Comparison of ENCODE assay signal across 7 cellular contexts in the genomic region with DNA sequence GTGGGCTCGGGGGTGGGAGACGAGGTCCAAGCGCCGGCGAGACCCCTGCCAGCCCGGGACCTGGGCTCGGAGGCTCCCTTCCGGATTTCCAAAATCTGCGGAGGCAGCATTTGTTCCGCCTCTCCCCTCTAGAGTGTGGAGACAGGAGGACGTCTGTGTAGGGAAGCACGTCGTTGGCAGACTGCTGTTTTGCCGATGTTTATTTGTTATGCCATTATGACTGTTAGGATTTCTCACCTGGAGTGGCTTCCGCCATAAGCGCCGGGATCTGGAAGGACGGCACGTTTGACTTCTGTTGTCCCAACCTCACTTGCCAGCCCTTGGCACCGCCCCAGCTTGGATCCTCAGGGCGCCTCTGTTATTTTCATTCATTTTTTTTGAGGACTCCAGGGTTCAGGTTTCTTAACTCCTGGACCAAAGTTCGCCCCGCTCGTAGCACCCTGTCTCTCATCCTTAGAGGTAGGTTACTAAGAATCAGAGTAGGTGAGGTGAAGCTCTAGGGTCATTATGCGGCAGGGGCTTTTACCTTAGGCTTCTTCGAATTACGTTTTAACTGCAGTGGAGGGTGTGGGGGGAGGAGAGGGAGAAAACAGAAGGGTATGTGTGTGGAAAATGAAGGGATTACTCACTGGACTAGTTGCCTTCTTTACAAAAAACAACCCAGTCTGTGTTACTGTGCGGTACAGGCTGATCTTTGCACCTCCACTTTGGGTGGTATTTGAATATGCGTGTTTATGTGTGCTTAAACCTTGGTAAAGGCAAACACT. TPM values are rescaled to one million over a fixed set of nuclear protein-coding genes. Genes with fewer than 3 reads are reported as not detected.
DNase-seq lines count a peak whose midpoint lies in the region; ATAC-seq and TF ChIP-seq lines count a peak whose summit lies in the region.

No MANE protein-coding gene starts in this region.

- peak overlapping the region; percentile 58 for H3K4me2 ChIP-seq in DND-41 (ENCODE audit: insufficient read depth, low read length)
- H3K4me2 ChIP-seq in GM23248 (ENCODE audit: unreplicated experiment), result peak overlapping the region; percentile 88

- H3K79me2 ChIP-seq in DND-41 (ENCODE audit: insufficient read depth, low read length) (no peaks in the 10 kb centered on the region), GM23248 (ENCODE audit: insufficient read depth) (no peaks in the 10 kb centered on the region)

- H3K9me2 ChIP-seq in GM23248 (ENCODE audit: insufficient read depth), result no peaks in the 10 kb centered on the region

- H3K4me3 ChIP-seq in DND-41 (ENCODE audit: low read depth in 1 of 2, low read length in 2 of 2), result peak overlapping the region in 1 of 2 experiments; percentile 51; a peak in 2 of 4 replicates
- H3K4me3 ChIP-seq in GM23248, result peak overlapping the region; percentile 78
- H3K4me3 ChIP-seq in adipocyte (ENCODE audit: low read length), result peak overlapping the region; percentile 97
- H3K4me3 ChIP-seq in iPS DF 6.9 (ENCODE audit: low read length), result peak overlapping the region; percentile 47; the same call in 1 of the 2 replicates
- peak overlapping the region; percentile 67 to 94 (median 80) for H3K4me3 ChIP-seq in gastrocnemius medialis

- peak overlapping the region; percentile 55 for H2AFZ ChIP-seq in DND-41 (ENCODE audit: low read depth, low read length)
- peak overlapping the region; percentile 91 for H2AFZ ChIP-seq in GM23248

- H3K4me1 ChIP-seq in DND-41 (ENCODE audit: insufficient read depth, low read length) (peaks cover 12% of the 10 kb centered on the region), GM23248 (ENCODE audit: insufficient read depth) (peaks cover 15% of the 10 kb centered on the region; the same call in 1 of the 2 replicates), adipocyte (ENCODE audit: control insufficient read depth, insufficient read depth, low read length) (peaks cover 9% of the 10 kb centered on the region), iPS DF 6.9 (ENCODE audit: control insufficient read depth, insufficient read depth, low read length) (no peaks in the 10 kb centered on the region), gastrocnemius medialis (peaks cover 4 to 7% of the 10 kb centered on the region in 2 donors)

- peak; percentile 37; the same call in 1 of the 3 replicates for ATAC-seq in DND-41 (ENCODE audit: insufficient read depth, low read depth)
- peak; percentile 70 to 71 for ATAC-seq in gastrocnemius medialis

- H3K9me3 ChIP-seq in DND-41 (ENCODE audit: insufficient read depth, low read length, severe bottlenecking) (no peaks in the 10 kb centered on the region), GM23248 (ENCODE audit: low read depth) (no peaks in the 10 kb centered on the region), adipocyte (ENCODE audit: control insufficient read depth, low read length) (no peaks in the 10 kb centered on the region), iPS DF 6.9 (ENCODE audit: control insufficient read depth, insufficient read depth, low read length) (no peaks in the 10 kb centered on the region), gastrocnemius medialis (no peaks in the 10 kb centered on the region)

- TF ChIP-seq POLR2A in gastrocnemius medialis (IDR thresholded peaks at IDR 0.05), result peak in 1 of 2 donors; percentile 6

- H3K36me3 ChIP-seq in DND-41 (ENCODE audit: insufficient read depth, low read length) (no peaks in the 10 kb centered on the region), GM23248 (ENCODE audit: low read depth) (no peaks in the 10 kb centered on the region), adipocyte (ENCODE audit: control insufficient read depth, insufficient read depth, low read length, severe bottlenecking) (peaks cover 9% of the 10 kb centered on the region), iPS DF 6.9 (ENCODE audit: control insufficient read depth, insufficient read depth, low read length) (no peaks in the 10 kb centered on the region), gastrocnemius medialis (no peaks in the 10 kb centered on the region)

- DNase-seq in DND-41 (no peak), GM23248 (peak; percentile 69), NCI-H446 (lab: John Stamatoyannopoulos, UW) (peak; percentile 32 to 60), adipocyte (ENCODE audit: low read depth) (peak; percentile 17), iPS DF 6.9 (ENCODE audit: low read depth, low spot score) (no peak), gastrocnemius medialis (peak in 1 of 2 donors; percentile 21), activated gamma-delta T cell treated with Interleukin-2 at 50 U/mL for 16 hours (no peak)

- H3K9ac ChIP-seq in DND-41 (ENCODE audit: low read depth, low read length) (peak overlapping the region; percentile 42), GM23248 (peak overlapping the region; percentile 80), adipocyte (ENCODE audit: low read length) (peak overlapping the region; percentile 95)

- WGBS in GM23248 (ENCODE audit: low coverage in 1 of 2, low lambda C conversion rate in 2 of 2, missing lambda C conversion rate in 2 of 2), 2 experiments, result 7 to 10% methylated on average over 29 of the region's 29 CpGs
- no CpG with 5 or more reads among the region's 29 CpGs for WGBS in iPS DF 6.9 (ENCODE audit: insufficient coverage, insufficient read length)

- TF ChIP-seq CTCF in DND-41 (IDR thresholded peaks at IDR 0.05; ENCODE audit: borderline replicate concordance, extremely low read depth, low read length, poor library complexity, severe bottlenecking), result no peak
- no peak for TF ChIP-seq CTCF in gastrocnemius medialis (IDR thresholded peaks at IDR 0.05 in 4 of 5, conservative IDR thresholded peaks at IDR 0.05 in 1 of 5)

- in situ Hi-C loops in GM23248 (cut with MboI) (no loop called here), gastrocnemius medialis (cut with MboI; ENCODE audit: low sequenced_read_pairs in 4 of 4) (no loop called here)

- intact Hi-C loops in gastrocnemius medialis (cut with DNase I; ENCODE audit: low total_unique reads), result loop anchor here (10.0 kb wide), 1 partner anchor 840 kb away; no protein-coding TSS in a partner anchor

- peaks cover 25% of the 10 kb centered on the region; the same call in 1 of the 2 replicates for H3F3A ChIP-seq in GM23248 (ENCODE audit: insufficient read depth)

- H3K27ac ChIP-seq in DND-41 (ENCODE audit: low read length), result no peak overlapping the region
- peak overlapping the region; percentile 35 for H3K27ac ChIP-seq in GM23248
- no peak overlapping the region for H3K27ac ChIP-seq in iPS DF 6.9 (ENCODE audit: low read length)
- H3K27ac ChIP-seq in gastrocnemius medialis, result peak overlapping the region; percentile 33 to 69 (median 59)

- no peaks in the 10 kb centered on the region for H3K27me3 ChIP-seq in DND-41 (ENCODE audit: insufficient read depth, low read length, poor library complexity)
- no peaks in the 10 kb centered on the region for H3K27me3 ChIP-seq in GM23248 (replicated peaks; ENCODE audit: insufficient read depth)
- no peaks in the 10 kb centered on the region for H3K27me3 ChIP-seq in adipocyte (replicated peaks; ENCODE audit: control insufficient read depth, insufficient read depth, low read length)
- no peaks in the 10 kb centered on the region for H3K27me3 ChIP-seq in iPS DF 6.9 (ENCODE audit: control insufficient read depth, insufficient read depth, low read length)
- peaks cover 0 to 8% (median 3%) of the 10 kb centered on the region in 3 donors for H3K27me3 ChIP-seq in gastrocnemius medialis

- H4K20me1 ChIP-seq in DND-41 (ENCODE audit: insufficient read depth, low read length), result no peaks in the 10 kb centered on the region
- no peaks in the 10 kb centered on the region for H4K20me1 ChIP-seq in GM23248 (ENCODE audit: insufficient read depth)

RNA-seq across cellular contexts. Expression of a gene that starts 0.5 kb away (rescaled TPM):
- total RNA-seq in GM23248 (2014; rRNA removed; shearing (Covaris generic)), result 42.6 and 52.6 TPM in 2 replicates
- polyA plus RNA-seq in GM23248 (2016; fragmentation: Nextera tagmentation; extraction: Ambion mirVana), result 55.8 and 56.2 TPM in 2 replicates
- total RNA-seq in gastrocnemius medialis, result 1 to 10 TPM; 4.8 to 8.6 (median 6.4) TPM

Comparison
In these comparisons a context has a peak if more than half of its experiments do, and no peak if none do; other contexts are left out.
1. DNase-seq: peak in GM23248 (single experiment), NCI-H446 (2 of 2) and adipocyte (single experiment); none in DND-41 (single experiment), iPS DF 6.9 (single experiment) and activated gamma-delta T cell treated with Interleukin-2 at 50 U/mL for 16 hours (single experiment).
2. H3K27ac ChIP-seq: peak in GM23248 (single experiment) and gastrocnemius medialis (4 of 4); none in DND-41 (single experiment) and iPS DF 6.9 (single experiment).
3. H3K9ac ChIP-seq: peak in every context shown above with its lines; median percentile 95 in adipocyte; 80 in GM23248; 42 in DND-41.